1 cellular context compared by ENCODE assay signal in the genomic region with DNA sequence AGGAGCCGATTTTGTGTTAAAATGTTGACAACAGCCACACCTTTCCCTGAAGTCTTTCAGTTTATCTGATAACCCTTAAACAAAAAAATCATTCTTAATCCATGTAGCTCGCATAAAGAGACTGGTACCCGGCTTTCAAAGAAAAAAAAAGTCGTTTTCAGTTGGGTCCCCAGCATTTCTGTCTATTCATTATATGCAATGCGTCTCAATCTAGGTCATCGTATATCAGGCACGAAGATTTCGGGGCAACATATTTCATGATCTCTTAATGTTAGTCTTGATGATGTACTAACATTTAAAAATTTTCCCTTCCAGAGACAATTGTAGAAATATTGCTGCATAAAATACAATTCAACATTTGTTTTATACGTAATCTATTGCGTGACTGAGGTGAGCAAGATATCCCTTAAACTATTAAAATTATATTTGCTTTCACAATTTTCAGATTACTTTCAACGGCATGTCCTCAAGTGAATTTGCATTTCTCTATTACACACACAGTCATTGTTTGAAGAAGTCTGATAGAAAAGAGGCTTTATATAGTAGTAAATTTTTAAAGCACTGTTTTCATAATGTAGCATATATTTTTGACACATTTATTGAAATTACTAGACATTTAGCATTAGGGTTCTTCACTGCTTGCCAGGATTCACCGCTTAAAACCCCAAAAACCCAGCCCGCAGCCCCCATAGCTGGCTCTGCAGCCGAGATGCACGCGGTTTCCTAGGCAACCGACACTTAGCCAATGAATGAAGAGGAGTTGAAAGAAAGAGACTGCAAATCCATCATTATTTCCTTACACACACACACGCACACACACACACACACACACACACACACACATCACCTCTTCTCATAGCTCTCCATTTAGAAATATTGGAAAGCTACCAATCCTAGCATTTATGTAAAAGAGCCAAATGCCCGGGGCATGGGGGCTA.
TF ChIP-seq lines count a peak whose summit lies in the region.

No MANE protein-coding gene starts in this region.

TF ChIP-seq in endothelial cell of umbilical vein, 7 proteins besides CTCF, POLR2A, EP300 and RAD21 (continued from another document):
- TF ChIP-seq FOS (IDR thresholded peaks at IDR 0.05; ENCODE audit: borderline replicate concordance, insufficient read depth, low read length) (no peak), POLR2AphosphoS5 (IDR thresholded peaks at IDR 0.05; ENCODE audit: insufficient read depth, low read depth, low read length) (no peak)
